ENCODE assay signal across 8 cellular contexts in the genomic region with DNA sequence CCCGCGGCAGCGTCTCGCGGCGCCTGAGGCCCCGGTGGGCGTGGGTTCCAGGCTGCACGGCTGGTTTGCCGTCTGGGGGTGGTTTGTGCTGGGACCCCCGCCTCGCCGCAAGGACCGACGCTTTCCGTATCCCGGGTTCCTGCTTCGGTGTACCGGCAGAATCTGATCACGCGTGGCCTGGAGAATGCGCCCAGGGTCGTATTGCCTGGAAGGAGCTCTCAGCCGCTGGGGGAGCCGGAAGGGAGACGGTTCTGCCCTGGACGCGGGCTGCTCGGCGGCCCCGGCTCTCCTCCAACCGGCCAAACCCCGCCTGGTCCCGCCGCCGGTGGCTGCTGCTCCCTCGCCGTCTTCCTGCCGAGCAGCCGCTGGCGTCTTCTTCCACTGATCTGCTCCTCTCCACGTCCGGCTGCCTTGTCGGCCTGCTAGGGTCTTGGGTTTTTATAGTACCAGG. TPM values are rescaled to one million over a fixed set of nuclear protein-coding genes. Genes with fewer than 3 reads are reported as not detected.
A peak's percentile ranks its signal among the peaks of the same experiment; 100 is the strongest.
DNase-seq lines count a peak whose midpoint lies in the region; ATAC-seq and TF ChIP-seq lines count a peak whose summit lies in the region.

No MANE protein-coding gene starts in this region.

- H2BK120ac ChIP-seq in neuronal stem cell (ENCODE audit: low read depth, low read length), result no peak overlapping the region

- no peak for TF ChIP-seq POLR2A in uterus (IDR thresholded peaks at IDR 0.05)

- H3K23ac ChIP-seq in neuronal stem cell (ENCODE audit: low read depth, low read length, poor library complexity), result peak overlapping the region; percentile 38

- no peak overlapping the region for H2AFZ ChIP-seq in neuronal stem cell (ENCODE audit: low read length)

- peaks cover 48 to 60% (median 57%) of the 10 kb centered on the region in 10 experiments for H3K4me1 ChIP-seq in BLaER1 treated with 17β-estradiol and CSF1 and Interleukin-3, amounts not matched to agents 10 nM and 100 nM
- H3K4me1 ChIP-seq in NT2/D1 (ENCODE audit: insufficient read depth, insufficient read length) (peaks cover 3% of the 10 kb centered on the region), neuronal stem cell (ENCODE audit: control insufficient read depth in 2 of 2, insufficient read depth in 1 of 2, low read depth in 1 of 2, low read length in 2 of 2) (no peaks in the 10 kb centered on the region), uterus (peaks cover 0 to 7% of the 10 kb centered on the region in 2 donors)

- no peak overlapping the region for H4K91ac ChIP-seq in neuronal stem cell (ENCODE audit: low read depth, low read length, poor library complexity)

- H3K18ac ChIP-seq in neuronal stem cell (ENCODE audit: low read length), result peak overlapping the region; percentile 0

- peak overlapping the region; percentile 77 to 98 (median 88) for H3K4me2 ChIP-seq in BLaER1 treated with 17β-estradiol and CSF1 and Interleukin-3, amounts not matched to agents 10 nM and 100 nM
- H3K4me2 ChIP-seq in neuronal stem cell (ENCODE audit: insufficient read depth, low read length, poor library complexity, severe bottlenecking), result peak overlapping the region; percentile 48

- peaks cover 0 to 23% (median 7%) of the 10 kb centered on the region in 11 experiments; a peak in 11 of 22 replicates for H4K20me1 ChIP-seq in BLaER1 treated with 17β-estradiol and CSF1 and Interleukin-3, amounts not matched to agents 10 nM and 100 nM

- no peaks in the 10 kb centered on the region for H3K79me1 ChIP-seq in neuronal stem cell (ENCODE audit: low read depth, low read length)

- ATAC-seq in esophagus mucosa (peak; percentile 50), GM18868 (IDR thresholded peaks at IDR 0.05; ENCODE audit: unreplicated experiment) (no peak)

- WGBS in neuronal stem cell (ENCODE audit: extremely low coverage in 2 of 2, insufficient read length in 2 of 2, insufficient replicate concordance in 1 of 2), 2 donors, result no CpG with 5 or more reads among the region's 44 CpGs

- no peak overlapping the region for H3K14ac ChIP-seq in neuronal stem cell (ENCODE audit: low read length)

- no peak overlapping the region for H4K8ac ChIP-seq in neuronal stem cell (ENCODE audit: low read depth, low read length)

- peak overlapping the region; percentile 40 to 66 (median 54) for H3K4me3 ChIP-seq in BLaER1 treated with 17β-estradiol and CSF1 and Interleukin-3, amounts not matched to agents 10 nM and 100 nM
- H3K4me3 ChIP-seq in NT2/D1 (ENCODE audit: insufficient read length, low read depth), result peak overlapping the region; percentile 50
- peak overlapping the region in 1 of 2 donors; percentile 66 for H3K4me3 ChIP-seq in neuronal stem cell (ENCODE audit: low read length in 2 of 2)
- H3K4me3 ChIP-seq in uterus, result peak overlapping the region in 1 of 2 donors; percentile 35

- intact Hi-C loops in uterus (cut with DNase I; ENCODE audit: low total_unique reads), result no loop called here

- no peak overlapping the region for H3K4ac ChIP-seq in neuronal stem cell (ENCODE audit: low read length)

- no peak overlapping the region for H2BK5ac ChIP-seq in neuronal stem cell (ENCODE audit: low read length)

- no peak overlapping the region for H2AK5ac ChIP-seq in neuronal stem cell (ENCODE audit: low read depth, low read length)

- DNase-seq in NT2/D1 (ENCODE audit: low read depth, low spot score) (no peak), neuronal stem cell (ENCODE audit: low spot score) (no peak), uterus (no peak), SIG-M5 (lab: John Stamatoyannopoulos, UW) (no peak), cerebellar cortex (ENCODE audit: low spot score) (no peak)

- no peak for TF ChIP-seq CTCF in uterus (IDR thresholded peaks at IDR 0.05)

- H3K9ac ChIP-seq in BLaER1 treated with 17β-estradiol and CSF1 and Interleukin-3, amounts not matched to agents 10 nM and 100 nM, result peak overlapping the region; percentile 14 to 73 (median 61); a peak in 21 of 22 replicates
- H3K9ac ChIP-seq in NT2/D1 (ENCODE audit: insufficient read length, low read depth) (peak overlapping the region; percentile 85), neuronal stem cell (ENCODE audit: low read depth, low read length, poor library complexity) (no peak overlapping the region)

- peaks cover 0 to 22% (median 6%) of the 10 kb centered on the region in 11 experiments; a peak in 17 of 22 replicates for H3K9me3 ChIP-seq in BLaER1 treated with 17β-estradiol and CSF1 and Interleukin-3, amounts not matched to agents 10 nM and 100 nM (replicated peaks in 1 of 11)
- H3K9me3 ChIP-seq in NT2/D1 (ENCODE audit: insufficient read depth, low read length), result no peaks in the 10 kb centered on the region
- H3K9me3 ChIP-seq in neuronal stem cell (replicated peaks in 1 of 2; ENCODE audit: control insufficient read depth in 2 of 2, insufficient read depth in 1 of 2, low read depth in 1 of 2, low read length in 2 of 2), result peaks cover 0 to 5% of the 10 kb centered on the region in 2 donors
- H3K9me3 ChIP-seq in uterus, result no peaks in the 10 kb centered on the region

- H3K27ac ChIP-seq in BLaER1 treated with 17β-estradiol and CSF1 and Interleukin-3, amounts not matched to agents 10 nM and 100 nM, result peak overlapping the region in 6 of 11 experiments; percentile 2 to 55 (median 44); a peak in 10 of 22 replicates
- no peak overlapping the region for H3K27ac ChIP-seq in neuronal stem cell (replicated peaks; ENCODE audit: low read length)
- no peak overlapping the region for H3K27ac ChIP-seq in uterus

- H3K27me3 ChIP-seq in BLaER1 treated with 17β-estradiol and CSF1 and Interleukin-3, amounts not matched to agents 10 nM and 100 nM, result peaks cover 33 to 44% (median 39%) of the 10 kb centered on the region in 11 experiments
- peaks cover 17% of the 10 kb centered on the region for H3K27me3 ChIP-seq in NT2/D1 (ENCODE audit: insufficient read depth, insufficient read length)
- H3K27me3 ChIP-seq in neuronal stem cell (ENCODE audit: control insufficient read depth in 3 of 3, insufficient read depth in 3 of 3, low read depth in 1 of 3, low read length in 3 of 3), result peaks cover 0 to 20% (median 0%) of the 10 kb centered on the region in 3 experiments
- peaks cover 0 to 7% of the 10 kb centered on the region in 2 donors for H3K27me3 ChIP-seq in uterus

- H2BK12ac ChIP-seq in neuronal stem cell (ENCODE audit: low read length), result peak overlapping the region; percentile 50

- H3K36me3 ChIP-seq in BLaER1 treated with 17β-estradiol and CSF1 and Interleukin-3, amounts not matched to agents 10 nM and 100 nM, result peaks cover 0 to 2% (median 0%) of the 10 kb centered on the region in 11 experiments; a peak in 2 of 22 replicates
- no peaks in the 10 kb centered on the region for H3K36me3 ChIP-seq in NT2/D1 (ENCODE audit: insufficient read depth, insufficient read length, low read length)
- H3K36me3 ChIP-seq in neuronal stem cell (replicated peaks in 1 of 2; ENCODE audit: control insufficient read depth in 2 of 2, insufficient read depth in 2 of 2, low read length in 2 of 2), result no peaks in the 10 kb centered on the region
- no peaks in the 10 kb centered on the region for H3K36me3 ChIP-seq in uterus

- H2BK15ac ChIP-seq in neuronal stem cell (ENCODE audit: low read length), result no peak overlapping the region

RNA-seq across cellular contexts. Expression of a gene that starts 39.8 kb away (rescaled TPM):
- total RNA-seq in esophagus mucosa (5.3 TPM), uterus (10 to 100 TPM in 3 of 4 donors, 1 to 10 TPM in 1; 7.4 to 30.2 (median 15.9) TPM)
- polyA plus RNA-seq in neuronal stem cell (2013, experiment 1 of 2), result 7.7 TPM
- 8.7 TPM for polyA plus RNA-seq in neuronal stem cell (2013, experiment 2 of 2)

RNA-seq across cellular contexts. Expression of a gene that starts 57.0 kb away (rescaled TPM):
- total RNA-seq in esophagus mucosa (not detected), uterus (not detected)
- 0.67 TPM for polyA plus RNA-seq in neuronal stem cell (2013, experiment 1 of 2)
- polyA plus RNA-seq in neuronal stem cell (2013, experiment 2 of 2), result 0.97 TPM

Comparison
In these comparisons a context has a peak if more than half of its experiments do, and no peak if none do; other contexts are left out.
1. H3K27ac ChIP-seq: peak in BLaER1 treated with 17β-estradiol and CSF1 and Interleukin-3, amounts not matched to agents 10 nM and 100 nM (6 of 11); none in neuronal stem cell (single experiment) and uterus (0 of 2).